8 cellular contexts compared by ENCODE assay signal in genomic region chr1:231420959-231421615, GRCh38. TPM values are rescaled to one million over a fixed set of nuclear protein-coding genes. Genes with fewer than 3 reads are reported as not detected.
A peak's percentile ranks its signal among the peaks of the same experiment; 100 is the strongest.
DNase-seq lines count a peak whose midpoint lies in the region; ATAC-seq and TF ChIP-seq lines count a peak whose summit lies in the region.

No MANE protein-coding gene starts in this region.

- H3K36me3 Mint-ChIP-seq in activated naive CD8-positive, alpha-beta T cell treated with anti-CD3 and anti-CD28 coated beads, Interleukin-2, amount 50 U/mL, for 24 hours (ENCODE audit: low read depth) = peaks cover 28% of the 10 kb centered on the region
- H3K36me3 Mint-ChIP-seq in progenitor cell of endocrine pancreas (ENCODE audit: insufficient read depth) = no peaks in the 10 kb centered on the region

- peaks cover 51% of the 10 kb centered on the region for H3K4me1 Mint-ChIP-seq in activated naive CD8-positive, alpha-beta T cell treated with anti-CD3 and anti-CD28 coated beads, Interleukin-2, amount 50 U/mL, for 24 hours
- H3K4me1 Mint-ChIP-seq in progenitor cell of endocrine pancreas (ENCODE audit: low read depth) = peaks cover 43% of the 10 kb centered on the region

- intact Hi-C loops in heart right ventricle (cut with DNase I) = loop anchor here in 9 of 10 donors (2.0 to 10.0 kb wide), 11 partner anchors 54 to 181 kb away; partner anchors contain the start of gene TSNAX (in 3 of the 9)

- CTCF ChIA-PET in AG04450 (lab: Charles Lee) = interaction anchor here (0.5 to 2.4 kb wide), 2 partner anchors 64 to 174 kb away, joined by 5 to 8 read pairs; no protein-coding TSS in a partner anchor

- 1% methylated on average over 66 to 71 of the region's 71 CpGs for WGBS in heart right ventricle, 2 donors

- peaks cover 9 to 71% (median 58%) of the 10 kb centered on the region in 9 donors for H3K4me1 ChIP-seq in heart right ventricle

- no peak for DNase-seq in AG04450 (ENCODE audit: low read depth, low spot score)
- peak; percentile 27 for DNase-seq in SHP77 treated with DMSO at 0.1 percent for 48 hours (lab: John Stamatoyannopoulos, UW)
- peak; percentile 48 for DNase-seq in activated naive CD8-positive, alpha-beta T cell treated with anti-CD3 and anti-CD28 coated beads, Interleukin-2, amount 50 U/mL, for 24 hours
- DNase-seq in heart right ventricle = peak; percentile 39 to 57
- DNase-seq in progenitor cell of endocrine pancreas (ENCODE audit: low spot score, unreplicated experiment) = peak; percentile 39
- no peak for DNase-seq in COLO829 (ENCODE audit: low spot score)

- H3K27ac ChIP-seq in AG04450 (ENCODE audit: low read depth, low read length) = peak overlapping the region; percentile 62
- H3K27ac ChIP-seq in heart right ventricle = peak overlapping the region; percentile 96 to 100 (median 98)

- peak overlapping the region; percentile 88 for H3K27ac Mint-ChIP-seq in activated naive CD8-positive, alpha-beta T cell treated with anti-CD3 and anti-CD28 coated beads, Interleukin-2, amount 50 U/mL, for 24 hours
- H3K27ac Mint-ChIP-seq in progenitor cell of endocrine pancreas = peak overlapping the region; percentile 98

- no peaks in the 10 kb centered on the region for H3K27me3 ChIP-seq in AG04450 (ENCODE audit: control insufficient read depth, insufficient read depth, low read length)
- no peaks in the 10 kb centered on the region for H3K27me3 ChIP-seq in heart right ventricle

- no peaks in the 10 kb centered on the region for H3K9me3 Mint-ChIP-seq in activated naive CD8-positive, alpha-beta T cell treated with anti-CD3 and anti-CD28 coated beads, Interleukin-2, amount 50 U/mL, for 24 hours
- H3K9me3 Mint-ChIP-seq in progenitor cell of endocrine pancreas (ENCODE audit: low read depth) = no peaks in the 10 kb centered on the region

- H3K36me3 ChIP-seq in heart right ventricle = peaks cover 0 to 9% (median 0%) of the 10 kb centered on the region in 9 donors

- ATAC-seq in HG03139 (IDR thresholded peaks at IDR 0.05; ENCODE audit: unreplicated experiment) (peak; percentile 3), heart right ventricle (peak in 7 of 8 donors; percentile 2 to 24 (median 16))
- no peak for ATAC-seq in activated naive CD8-positive, alpha-beta T cell treated with anti-CD3 and anti-CD28 coated beads, Interleukin-2, amount 50 U/mL, for 24 hours

- in situ Hi-C loops in GM18951 (cut with MboI; ENCODE audit: low sequenced_read_pairs, unreplicated experiment) = no loop called here

- peaks cover 3% of the 10 kb centered on the region for H3K27me3 Mint-ChIP-seq in activated naive CD8-positive, alpha-beta T cell treated with anti-CD3 and anti-CD28 coated beads, Interleukin-2, amount 50 U/mL, for 24 hours
- H3K27me3 Mint-ChIP-seq in progenitor cell of endocrine pancreas = no peaks in the 10 kb centered on the region

- POLR2A ChIA-PET in AG04450 (lab: Yijun Ruan, JAX) = interaction anchor here (1.0 to 1.2 kb wide), 3 partner anchors 83 to 107 kb away, joined by 3 to 6 read pairs (median 3); partner anchors contain the start of genes EXOC8, SPRTN and TSNAX

- TF ChIP-seq CTCF in AG04450 (IDR thresholded peaks at IDR 0.05; ENCODE audit: low read depth, low read length) (no peak), heart right ventricle (IDR thresholded peaks at IDR 0.05) (no peak), progenitor cell of endocrine pancreas (IDR thresholded peaks at IDR 0.05; ENCODE audit: unreplicated experiment) (no peak)

- H3K4me3 ChIP-seq in AG04450 (ENCODE audit: low read depth, low read length) (peak overlapping the region; percentile 83), heart right ventricle (peak overlapping the region; percentile 58 to 89 (median 76))

- H3K9me3 ChIP-seq in AG04450 (ENCODE audit: control insufficient read depth, insufficient read depth, low read length) (no peaks in the 10 kb centered on the region), heart right ventricle (no peaks in the 10 kb centered on the region)

- TF ChIP-seq POLR2A in GM18951 (IDR thresholded peaks at IDR 0.05; ENCODE audit: extremely low read depth, insufficient read depth, insufficient read length) = peak; percentile 29

- peak overlapping the region; percentile 98 for H3K4me3 Mint-ChIP-seq in activated naive CD8-positive, alpha-beta T cell treated with anti-CD3 and anti-CD28 coated beads, Interleukin-2, amount 50 U/mL, for 24 hours
- H3K4me3 Mint-ChIP-seq in progenitor cell of endocrine pancreas (ENCODE audit: low read depth) = peak overlapping the region; percentile 94

RNA-seq across cellular contexts. Expression of gene EGLN1, which starts 1.0 kb away (rescaled TPM):
- polyA plus RNA-seq in AG04450 (2011; rRNA removed) (31.9 and 48.2 TPM in 2 replicates), heart right ventricle (10 to 100 TPM; 13.0 to 20.8 TPM)
- 17.9 and 39.8 TPM in 2 replicates for polyA minus RNA-seq in AG04450 (2011; rRNA and poly(A)+ RNA removed)
- total RNA-seq in heart right ventricle (100 to 1,000 TPM in 1 of 10 donors, 10 to 100 TPM in 9; 62.0 to 104 (median 71.2) TPM), progenitor cell of endocrine pancreas (18.3 and 19.9 TPM in 2 replicates)

Comparison
In these comparisons a context has a peak if more than half of its experiments do, and no peak if none do; other contexts are left out.
1. DNase-seq: peak in SHP77 treated with DMSO at 0.1 percent for 48 hours (single experiment), activated naive CD8-positive, alpha-beta T cell treated with anti-CD3 and anti-CD28 coated beads, Interleukin-2, amount 50 U/mL, for 24 hours (single experiment), heart right ventricle (2 of 2) and progenitor cell of endocrine pancreas (single experiment); none in AG04450 (single experiment) and COLO829 (single experiment).